Comparison of ENCODE assay signal across 17 cellular contexts in the genomic region with DNA sequence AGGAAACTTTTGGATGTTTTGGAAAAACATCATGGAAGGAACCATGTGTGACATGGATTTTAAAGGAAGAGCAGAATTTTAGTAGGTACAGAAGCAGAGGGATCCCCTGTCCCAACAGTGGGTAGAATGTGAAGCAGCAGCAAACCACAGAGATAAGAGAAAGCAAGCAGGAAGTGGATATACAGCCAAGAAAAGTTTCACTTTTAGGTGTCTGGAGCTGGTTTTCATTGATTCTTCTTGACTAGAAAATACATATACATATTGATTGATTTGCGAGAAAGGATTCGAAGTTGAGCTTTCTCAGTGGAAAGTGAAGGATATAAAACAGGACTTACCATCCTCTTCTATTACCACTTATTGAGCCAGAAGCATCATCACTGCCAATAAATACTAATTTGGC.
DNase-seq lines count a peak whose midpoint lies in the region; ATAC-seq and TF ChIP-seq lines count a peak whose summit lies in the region.
"Had no signal": no experiment of that assay in that cellular context is flagged by ENCODE, and none has a peak within 500 bp of the region (broad histone marks: within the 10 kb centered on the region; RNA-seq: fewer than 3 reads in every experiment).

No MANE protein-coding gene starts in this region.

- H3K27me3 ChIP-seq in DND-41 (ENCODE audit: insufficient read depth, low read length, poor library complexity) (no peaks in the 10 kb centered on the region), colonic mucosa (no peaks in the 10 kb centered on the region)
- H3K27me3 ChIP-seq: ascending aorta, uterus had no signal

- no peaks in the 10 kb centered on the region for H4K20me1 ChIP-seq in DND-41 (ENCODE audit: insufficient read depth, low read length)

- DNase-seq in DND-41 (peak; percentile 4), SIG-M5 treated with dmso at 0.1 percent for 504 hours (lab: John Stamatoyannopoulos, UW; ENCODE audit: unreplicated experiment) (no peak), colonic mucosa (no peak), ureter (ENCODE audit: low spot score) (no peak), NCI-H2171 treated with DMSO at 0.1 percent for 48 hours (lab: John Stamatoyannopoulos, UW) (no peak)
- DNase-seq: activated CD4-positive, alpha-beta T cell treated with anti-CD3 and anti-CD28 coated beads, Interleukin-2, amount 10 ng/mL, durations not matched to agents 7 days and 5 days; foreskin fibroblast; naive thymus-derived CD4-positive, alpha-beta T cell; NCI-H2171; stimulated activated CD4-positive, alpha-beta T cell treated with anti-CD3 and anti-CD28 coated beads, Interleukin-4, amount 100 ng/mL, for 1 hour; stimulated activated naive B cell treated with anti-CD40 and anti-IgM and Interleukin-4, amounts not matched to agents 10 μg/mL and 1 μg/mL and 100 μg/mL, for 72 hours; uterus had no signal

- H2AFZ ChIP-seq in DND-41 (ENCODE audit: low read depth, low read length) = no peak overlapping the region

- H3K36me3 ChIP-seq in DND-41 (ENCODE audit: insufficient read depth, low read length) = no peaks in the 10 kb centered on the region
- H3K36me3 ChIP-seq in colonic mucosa = no peaks in the 10 kb centered on the region
- H3K36me3 ChIP-seq: ascending aorta, uterus had no signal

- H3K27ac ChIP-seq in DND-41 (ENCODE audit: low read length) (no peak overlapping the region), colonic mucosa (no peak overlapping the region)
- H3K27ac ChIP-seq: ascending aorta, uterus had no signal

- no peak for TF ChIP-seq CTCF in DND-41 (IDR thresholded peaks at IDR 0.05; ENCODE audit: borderline replicate concordance, extremely low read depth, low read length, poor library complexity, severe bottlenecking)
- TF ChIP-seq CTCF in colonic mucosa (IDR thresholded peaks at IDR 0.05) = no peak

- peak; percentile 72 for ATAC-seq in DND-41 (ENCODE audit: insufficient read depth, low read depth)
- peak; percentile 55 for ATAC-seq in GM18907 (IDR thresholded peaks at IDR 0.05; ENCODE audit: unreplicated experiment)
- peak; percentile 48 for ATAC-seq in HG02588 (IDR thresholded peaks at IDR 0.05; ENCODE audit: unreplicated experiment)
- ATAC-seq in HG03565 (IDR thresholded peaks at IDR 0.05; ENCODE audit: unreplicated experiment) = peak; percentile 46
- ATAC-seq: naive thymus-derived CD4-positive, alpha-beta T cell; Panc1 had no signal

- H3K4me2 ChIP-seq in DND-41 (ENCODE audit: insufficient read depth, low read length) = no peak overlapping the region

- no peak overlapping the region for H3K9ac ChIP-seq in DND-41 (ENCODE audit: low read depth, low read length)
- H3K9ac ChIP-seq in colonic mucosa (ENCODE audit: low read depth in 2 of 2, low read length in 2 of 2) = no peak overlapping the region

- intact Hi-C loops in colonic mucosa (cut with DNase I) = no loop called here

- no peaks in the 10 kb centered on the region for H3K9me3 ChIP-seq in DND-41 (ENCODE audit: insufficient read depth, low read length, severe bottlenecking)
- no peaks in the 10 kb centered on the region for H3K9me3 ChIP-seq in colonic mucosa
- H3K9me3 ChIP-seq: ascending aorta, uterus had no signal

- H3K4me1 ChIP-seq in DND-41 (ENCODE audit: insufficient read depth, low read length) (0 out of 2 replicates have a peak, but pooled peaks cover 3% of the 10 kb centered on the region), colonic mucosa (no peaks in the 10 kb centered on the region)
- H3K4me1 ChIP-seq: ascending aorta, uterus had no signal

- H3K4me3 ChIP-seq in DND-41 (ENCODE audit: low read depth in 1 of 2, low read length in 2 of 2) = no peak overlapping the region
- H3K4me3 ChIP-seq in colonic mucosa = no peak overlapping the region
- H3K4me3 ChIP-seq: ascending aorta, uterus had no signal

- H3K79me2 ChIP-seq in DND-41 (ENCODE audit: insufficient read depth, low read length) = no peaks in the 10 kb centered on the region
